ENCODE assay signal across 1 cellular context in genomic region chr16:28298511-28298878, GRCh38.
TF ChIP-seq lines count a peak whose summit lies in the region.

No MANE protein-coding gene starts in this region.

TF ChIP-seq in WTC11, 78 proteins besides CTCF, POLR2A, EP300 and RAD21 (continued from another document):
- 0 out of 2 replicates have a peak, but pooled peaks have one; percentile 26 for TF ChIP-seq ARID4B (CRISPR knock-in tag; IDR thresholded peaks at IDR 0.05; ENCODE audit: borderline replicate concordance)
- TF ChIP-seq RELA (CRISPR knock-in tag; IDR thresholded peaks at IDR 0.05; ENCODE audit: borderline replicate concordance) = no peak
- no peak for TF ChIP-seq ATF2 (CRISPR knock-in tag; IDR thresholded peaks at IDR 0.05; ENCODE audit: borderline replicate concordance, low read depth)
- TF ChIP-seq AR (CRISPR knock-in tag; IDR thresholded peaks at IDR 0.05) = no peak
- TF ChIP-seq CREB1 (CRISPR knock-in tag; IDR thresholded peaks at IDR 0.05) = no peak
- peak; percentile 41; the same call in 1 of the 2 replicates for TF ChIP-seq ZBTB21 (CRISPR knock-in tag; IDR thresholded peaks at IDR 0.05; ENCODE audit: borderline replicate concordance)
TF ChIP-seq in WTC11: peak in this region for 3.
